35 cellular contexts compared by ENCODE assay signal in the genomic region with DNA sequence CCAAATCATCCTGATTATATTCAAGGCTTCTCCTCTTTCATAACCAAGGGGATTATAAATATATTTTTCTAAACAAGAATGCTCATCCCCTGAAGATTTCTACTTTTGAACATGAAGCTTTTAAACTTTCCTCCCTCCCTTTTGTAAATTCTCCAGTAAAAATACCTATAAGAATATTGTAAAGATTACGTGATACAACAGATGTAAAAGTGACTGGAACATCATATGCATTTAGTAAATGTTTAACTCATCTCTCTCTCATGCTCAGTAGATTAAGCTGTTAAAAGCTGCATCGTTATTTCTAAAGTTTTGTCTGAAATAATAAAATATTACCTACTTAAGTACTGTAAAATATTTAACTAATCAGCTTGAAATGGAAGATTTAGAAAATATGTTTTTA.
"Had no signal": no experiment of that assay in that cellular context is flagged by ENCODE, and none has a peak within 500 bp of the region (broad histone marks: within the 10 kb centered on the region; RNA-seq: fewer than 3 reads in every experiment).

No MANE protein-coding gene starts in this region.

- H3K4me3 ChIP-seq: MG63 had no signal

- H3K27me3 ChIP-seq: MG63 had no signal

- H3K9me3 ChIP-seq: MG63 had no signal

- DNase-seq: Karpas-422, Kasumi-1, MG63, MM.1S, MV-4-11, NCI-H1048, NCI-H1092, NCI-H1092 treated with DMSO at 0.1 percent for 48 hours, NCI-H1105, NCI-H1105 treated with DMSO at 0.1 percent for 48 hours, NCI-H1417, NCI-H1417 treated with DMSO at 0.1 percent for 48 hours, NCI-H1436, NCI-H1436 treated with DMSO at 0.1 percent for 48 hours, NCI-H146, NCI-H1694, NCI-H1694 treated with DMSO at 0.1 percent for 48 hours, NCI-H187, NCI-H187 treated with DMSO at 0.1 percent for 48 hours, NCI-H1930, NCI-H2029, NCI-H2081, NCI-H2081 treated with DMSO at 0.1 percent for 48 hours, NCI-H2107, NCI-H2171, NCI-H2171 treated with DMSO at 0.1 percent for 48 hours, NCI-H2227 treated with DMSO at 0.1 percent for 48 hours, NCI-H226, NCI-H345, NCI-H446, NCI-H446 treated with DMSO at 0.1 percent for 48 hours, NCI-H510A, NCI-H510A treated with DMSO at 0.1 percent for 48 hours, NCI-H524, NCI-H524 treated with DMSO at 0.1 percent for 48 hours had no signal

- H3K36me3 ChIP-seq: MG63 had no signal
